ENCODE assay signal across 8 cellular contexts in genomic region chr6:158518196-158519127, GRCh38. TPM values are rescaled to one million over a fixed set of nuclear protein-coding genes. Genes with fewer than 3 reads are reported as not detected.
DNase-seq lines count a peak whose midpoint lies in the region; ATAC-seq, FAIRE-seq and TF ChIP-seq lines count a peak whose summit lies in the region.

No MANE protein-coding gene starts in this region.

- H3K36me3 ChIP-seq in CD8-positive, alpha-beta memory T cell (ENCODE audit: insufficient read depth, low read length) = no peaks in the 10 kb centered on the region
- H3K36me3 ChIP-seq in H1 (ENCODE audit: control insufficient read depth in 2 of 4, insufficient read depth in 4 of 4, low read length in 3 of 4) = no peaks in the 10 kb centered on the region

- no peaks in the 10 kb centered on the region for H3K79me2 ChIP-seq in H1 (ENCODE audit: control insufficient read depth in 1 of 2, insufficient read depth in 2 of 2, low read length in 2 of 2)

- 0 out of 2 replicates have a peak overlapping the region, but pooled peaks have one; percentile 32 for H2BK20ac ChIP-seq in H1 (ENCODE audit: low read length)

- peak; percentile 99 for FAIRE-seq in H1 (lab: Jason Lieb, UNC)

- H3K9ac ChIP-seq in H1 (replicated peaks in 1 of 4; ENCODE audit: extremely low read depth in 1 of 4, low read depth in 3 of 4, low read length in 3 of 4) = peak overlapping the region in 1 of 4 experiments; percentile 38; a peak in 2 of 7 replicates

- H2BK15ac ChIP-seq in H1 (ENCODE audit: low read length) = no peak overlapping the region

- H3K9me3 Mint-ChIP-seq in CD8-positive, alpha-beta memory T cell = peaks cover 0 to 2% (median 0%) of the 10 kb centered on the region in 5 donors
- H3K9me3 Mint-ChIP-seq in mesothelial cell of epicardium = peaks cover 2% of the 10 kb centered on the region

- 21% methylated on average over 18 of the region's 18 CpGs; no CpG with 5 or more reads in 1 of the 2 experiments for WGBS in H1 (ENCODE audit: extremely low coverage in 1 of 2, insufficient coverage in 1 of 2, insufficient read length in 1 of 2, insufficient replicate concordance in 2 of 2, low coverage in 1 of 2, low lambda C conversion rate in 2 of 2, missing lambda C conversion rate in 1 of 2), 2 experiments

- H3K14ac ChIP-seq in H1 (ENCODE audit: insufficient read length) = no peak overlapping the region

- H4K20me1 ChIP-seq in H1 (replicated peaks in 1 of 2; ENCODE audit: control insufficient read depth in 1 of 2, insufficient read depth in 2 of 2, low read length in 2 of 2) = no peaks in the 10 kb centered on the region

- H3K18ac ChIP-seq in H1 (ENCODE audit: extremely low read depth, low read length) = peak overlapping the region; percentile 34

- no peak overlapping the region for H2BK5ac ChIP-seq in H1 (ENCODE audit: low read depth, low read length)

- no peaks in the 10 kb centered on the region for H3K9me3 ChIP-seq in CD8-positive, alpha-beta memory T cell (ENCODE audit: low read length)
- no peaks in the 10 kb centered on the region for H3K9me3 ChIP-seq in H1 (ENCODE audit: insufficient read depth in 2 of 2, low read depth in 1 of 2, low read length in 1 of 2)

- no peak overlapping the region for H4K5ac ChIP-seq in H1 (ENCODE audit: insufficient read length, low read depth, low read length)

- H3K27me3 ChIP-seq in CD8-positive, alpha-beta memory T cell (ENCODE audit: insufficient read depth, low read length, poor library complexity, severe bottlenecking) = peaks cover 4% of the 10 kb centered on the region
- H3K27me3 ChIP-seq in H1 (replicated peaks in 1 of 4; ENCODE audit: control insufficient read depth in 3 of 4, extremely low read depth in 1 of 4, insufficient read depth in 3 of 4, low read length in 3 of 4) = no peaks in the 10 kb centered on the region

- no peak overlapping the region for H3K4ac ChIP-seq in H1 (replicated peaks; ENCODE audit: insufficient read length, low read depth, low read length)

- no peaks in the 10 kb centered on the region for H3K23me2 ChIP-seq in H1 (ENCODE audit: low read depth, low read length)

- DNase-seq in CD8-positive, alpha-beta memory T cell = peak; percentile 10 to 63 (median 26)
- DNase-seq in NCI-H524 (lab: John Stamatoyannopoulos, UW) (peak; percentile 82 to 87), H1 (ENCODE audit: low read depth in 1 of 2, low spot score in 2 of 2) (peak in 1 of 2 experiments; percentile 69), mesothelial cell of epicardium (ENCODE audit: low spot score in 2 of 2, unreplicated experiment in 2 of 2) (no peak)
- peak; percentile 42 to 46 for DNase-seq in activated CD4-positive, alpha-beta T cell treated with anti-CD3 and anti-CD28 coated beads, Interleukin-2, amount 50 U/mL, for 4 hours
- peak; percentile 34 for DNase-seq in stimulated activated naive CD4-positive, alpha-beta T cell treated with Interleukin-2 at 50 U/mL for 16 hours (lab: John Stamatoyannopoulos, UW)

- H3K4me3 ChIP-seq in CD8-positive, alpha-beta memory T cell (ENCODE audit: low read length) = peak overlapping the region; percentile 46
- H3K4me3 ChIP-seq in H1 (ENCODE audit: extremely low read depth in 1 of 4, insufficient read depth in 2 of 4, low read depth in 3 of 4, low read length in 4 of 4) = peak overlapping the region; percentile 16 to 58 (median 42); a peak in 7 of 8 replicates

- peaks cover 0 to 2% (median 0%) of the 10 kb centered on the region in 3 donors for H3K36me3 Mint-ChIP-seq in CD8-positive, alpha-beta memory T cell
- no peaks in the 10 kb centered on the region for H3K36me3 Mint-ChIP-seq in mesothelial cell of epicardium

- CTCF ChIA-PET in CD8-positive, alpha-beta memory T cell (lab: Charles Lee) = interaction anchor here (0.6 to 2.9 kb wide), 9 partner anchors 9 to 304 kb away, joined by 3 to 17 read pairs (median 3); no protein-coding TSS in a partner anchor
- CTCF ChIA-PET in H1 (lab: Charles Lee; ENCODE audit: partially characterized antibody) = interaction anchor here (0.6 to 3.0 kb wide), 34 partner anchors 8 to 314 kb away, joined by 3 to 17 read pairs (median 4); no protein-coding TSS in a partner anchor

- POLR2A ChIA-PET in CD8-positive, alpha-beta memory T cell (lab: Charles Lee) = interaction anchor here (0.9 kb wide), 1 partner anchor 18 kb away, joined by 3 read pairs; no protein-coding TSS in a partner anchor
- POLR2A ChIA-PET in H1 (lab: Charles Lee; ENCODE audit: partially characterized antibody) = interaction anchor here (0.9 to 1.0 kb wide), 2 partner anchors 9 to 19 kb away, joined by 3 to 4 read pairs; no protein-coding TSS in a partner anchor

- H2AK5ac ChIP-seq in H1 (ENCODE audit: low read depth, low read length) = no peak overlapping the region

- H3K4me1 Mint-ChIP-seq in CD8-positive, alpha-beta memory T cell = peaks cover 37 to 45% (median 45%) of the 10 kb centered on the region in 3 donors
- peaks cover 8% of the 10 kb centered on the region for H3K4me1 Mint-ChIP-seq in mesothelial cell of epicardium

- peak overlapping the region; percentile 95 for H2AFZ ChIP-seq in H1 (ENCODE audit: low read length)

- no peak overlapping the region for H4K91ac ChIP-seq in H1 (replicated peaks; ENCODE audit: insufficient read length, low read length)

- H2BK120ac ChIP-seq in H1 (replicated peaks; ENCODE audit: low read depth, low read length) = no peak overlapping the region

- no peak overlapping the region for H3K56ac ChIP-seq in H1 (replicated peaks; ENCODE audit: insufficient read length, low read depth, low read length)

- peak overlapping the region; percentile 32 to 73; a peak in 3 of 4 replicates for H3K4me2 ChIP-seq in H1 (ENCODE audit: insufficient read depth in 1 of 2, low read depth in 2 of 2, low read length in 2 of 2)

- peak overlapping the region; percentile 8 to 91 (median 70) for H3K27ac Mint-ChIP-seq in CD8-positive, alpha-beta memory T cell
- H3K27ac Mint-ChIP-seq in mesothelial cell of epicardium = no peak overlapping the region

- TF ChIP-seq RAD21 in H1 (IDR thresholded peaks at IDR 0.05 in 1 of 2, conservative IDR thresholded peaks at IDR 0.05 in 1 of 2; ENCODE audit: low read depth in 2 of 2, low read length in 2 of 2) = peak; percentile 62 to 82

- TF ChIP-seq CTCF in H1 (IDR thresholded peaks at IDR 0.05; ENCODE audit: control extremely low read depth in 1 of 3, insufficient read depth in 1 of 3, low read depth in 1 of 3, low read length in 3 of 3) (peak; percentile 52 to 96 (median 82)), mesothelial cell of epicardium (IDR thresholded peaks at IDR 0.05; ENCODE audit: unreplicated experiment) (no peak)

- H3K4me1 ChIP-seq in CD8-positive, alpha-beta memory T cell (ENCODE audit: insufficient read depth, low read length) = peaks cover 25% of the 10 kb centered on the region
- H3K4me1 ChIP-seq in H1 (replicated peaks in 1 of 4; ENCODE audit: control insufficient read depth in 3 of 4, insufficient read depth in 4 of 4, low read length in 3 of 4) = peaks cover 0 to 5% (median 4%) of the 10 kb centered on the region in 4 experiments; a peak in 4 of 7 replicates

- peak; percentile 71 for ATAC-seq in GM19324 (IDR thresholded peaks at IDR 0.05; ENCODE audit: low FRiP score, unreplicated experiment)
- ATAC-seq in HG03432 (IDR thresholded peaks at IDR 0.05; ENCODE audit: unreplicated experiment) = peak; percentile 86

- H3K4me3 Mint-ChIP-seq in CD8-positive, alpha-beta memory T cell = peak overlapping the region; percentile 76 to 90 (median 85)
- peak overlapping the region; percentile 58 for H3K4me3 Mint-ChIP-seq in mesothelial cell of epicardium

- H3K23ac ChIP-seq in H1 (ENCODE audit: insufficient read length) = no peak overlapping the region

- H4K8ac ChIP-seq in H1 (ENCODE audit: extremely low read depth, insufficient read depth, low read length) = no peak overlapping the region

- peak in 1 of 2 experiments; percentile 66; a peak in 2 of 3 replicates for TF ChIP-seq POLR2A in H1 (IDR thresholded peaks at IDR 0.05; ENCODE audit: control extremely low read depth in 1 of 2, low read depth in 2 of 2, low read length in 2 of 2)

- no peak overlapping the region for H3K27ac ChIP-seq in CD8-positive, alpha-beta memory T cell (ENCODE audit: low read depth, low read length)
- H3K27ac ChIP-seq in H1 (ENCODE audit: low read depth, low read length) = no peak overlapping the region

- no peak overlapping the region for H2BK12ac ChIP-seq in H1 (ENCODE audit: low read depth, low read length)

- peaks cover 9 to 14% of the 10 kb centered on the region in 2 donors for H3K27me3 Mint-ChIP-seq in CD8-positive, alpha-beta memory T cell
- H3K27me3 Mint-ChIP-seq in mesothelial cell of epicardium (ENCODE audit: low read depth) = peaks cover 11% of the 10 kb centered on the region

- no peaks in the 10 kb centered on the region for H3K79me1 ChIP-seq in H1 (ENCODE audit: low read depth, low read length)

- peak in 1 of 2 experiments; percentile 75; a peak in 1 of 3 replicates for TF ChIP-seq EP300 in H1 (IDR thresholded peaks at IDR 0.05; ENCODE audit: borderline replicate concordance in 1 of 2, low read depth in 2 of 2, low read length in 2 of 2)

TF ChIP-seq in H1, 55 proteins besides CTCF, POLR2A, EP300 and RAD21 (continues in another document):
- peak; percentile 20; the same call in 1 of the 2 replicates for TF ChIP-seq GABPA (IDR thresholded peaks at IDR 0.05; ENCODE audit: borderline replicate concordance, insufficient read depth, low read length)
- 0 out of 2 replicates have a peak, but pooled peaks have one; percentile 43 for TF ChIP-seq SP1 (IDR thresholded peaks at IDR 0.05; ENCODE audit: low read depth, low read length)
- peak; percentile 88 for TF ChIP-seq ASH2L (IDR thresholded peaks at IDR 0.05; ENCODE audit: low read length)
- TF ChIP-seq EZH2 (IDR thresholded peaks at IDR 0.05; ENCODE audit: low read depth, low read length, severe bottlenecking) = no peak
- peak; percentile 50 for TF ChIP-seq TAF7 (optimal IDR thresholded peaks at IDR 0.05; ENCODE audit: borderline replicate concordance, low read depth, low read length)
- 0 out of 2 replicates have a peak, but pooled peaks have one; percentile 27 for TF ChIP-seq YY1 (IDR thresholded peaks at IDR 0.05; ENCODE audit: low read depth, low read length)

RNA-seq across cellular contexts. Expression of gene TMEM181, which starts 41.4 kb away (rescaled TPM):
- total RNA-seq in CD8-positive, alpha-beta memory T cell = 10 to 100 TPM; 16.0 to 16.6 TPM
- 11.2 TPM for polyA plus RNA-seq in CD8-positive, alpha-beta memory T cell
- total RNA-seq in H1 (2021; fragmentation: NEBNext Ultra II Directional; extraction: Animal tissue kit (Norgen Biotek cat#: 25700)) = 18.2 and 19.0 TPM in 2 replicates
- polyA plus RNA-seq in H1 (2011; rRNA removed) = 7.3 and 8.6 TPM in 2 replicates
- 11.3 TPM for polyA plus RNA-seq in H1 (2011; cell fraction: cytosol; rRNA removed)
- 10.5 TPM for polyA plus RNA-seq in H1 (2011; cell fraction: nucleus; rRNA removed)
- 9.2 to 13.3 TPM (median 11.6 TPM) in 4 replicates for polyA plus RNA-seq in H1 (2012, experiment 1 of 2)
- 1.0 TPM for polyA plus RNA-seq in H1 (2012, experiment 2 of 2)
- polyA plus RNA-seq in H1 (2013, experiment 1 of 2) = 13.3 TPM
- polyA plus RNA-seq in H1 (2013, experiment 2 of 2) = 13.7 TPM
- polyA minus RNA-seq in H1 (2011; rRNA and poly(A)+ RNA removed) = 15.0 and 16.7 TPM in 2 replicates
- polyA minus RNA-seq in H1 (2011; cell fraction: cytosol; rRNA and poly(A)+ RNA removed) = 9.5 TPM
- 15.6 TPM for polyA minus RNA-seq in H1 (2011; cell fraction: nucleus; rRNA and poly(A)+ RNA removed)
- 23.6 to 23.9 TPM (median 23.8 TPM) in 3 replicates for total RNA-seq in mesothelial cell of epicardium

Comparison
In these comparisons a context has a peak if more than half of its experiments do, and no peak if none do; other contexts are left out.
1. DNase-seq: peak in CD8-positive, alpha-beta memory T cell (5 of 5), NCI-H524 (2 of 2), activated CD4-positive, alpha-beta T cell treated with anti-CD3 and anti-CD28 coated beads, Interleukin-2, amount 50 U/mL, for 4 hours (2 of 2) and stimulated activated naive CD4-positive, alpha-beta T cell treated with Interleukin-2 at 50 U/mL for 16 hours (single experiment); none in mesothelial cell of epicardium (0 of 2).